Comparison of ENCODE assay signal across 14 cellular contexts in genomic region chr19:30686252-30686762, GRCh38.
DNase-seq lines count a peak whose midpoint lies in the region; FAIRE-seq and TF ChIP-seq lines count a peak whose summit lies in the region.
"Had no signal": no experiment of that assay in that cellular context is flagged by ENCODE, and none has a peak within 500 bp of the region (broad histone marks: within the 10 kb centered on the region; RNA-seq: fewer than 3 reads in every experiment).

No MANE protein-coding gene starts in this region.

- no peaks in the 10 kb centered on the region for H3K9me3 ChIP-seq in endodermal cell (ENCODE audit: control insufficient read depth, low read length)

- H3K27me3 Mint-ChIP-seq in endodermal cell (ENCODE audit: insufficient read depth) (no peaks in the 10 kb centered on the region), osteocyte (ENCODE audit: unreplicated experiment) (peaks cover 16% of the 10 kb centered on the region)

- H3K9me3 Mint-ChIP-seq in endodermal cell (no peaks in the 10 kb centered on the region), osteocyte (ENCODE audit: unreplicated experiment) (no peaks in the 10 kb centered on the region)
- H3K9me3 Mint-ChIP-seq: dendritic cell treated with granulocyte-macrophage colony-stimulating factor and Interleukin-4, amounts not matched to agents 40 ng/mL and 50 ng/mL, for 4 days had no signal

- 93 to 95% methylated on average over 8 to 21 of the region's 21 CpGs for WGBS in endodermal cell (ENCODE audit: insufficient coverage in 1 of 2, insufficient read length in 1 of 2), 2 experiments

- peaks cover 6% of the 10 kb centered on the region for H3K4me1 ChIP-seq in endodermal cell (ENCODE audit: control insufficient read depth, insufficient read depth, low read length)

- H3K4me3 Mint-ChIP-seq in endodermal cell = no peak overlapping the region
- no peak overlapping the region for H3K4me3 Mint-ChIP-seq in osteocyte (ENCODE audit: unreplicated experiment)
- H3K4me3 Mint-ChIP-seq: dendritic cell treated with granulocyte-macrophage colony-stimulating factor and Interleukin-4, amounts not matched to agents 40 ng/mL and 50 ng/mL, for 4 days had no signal

- no peaks in the 10 kb centered on the region for H3K36me3 ChIP-seq in endodermal cell (ENCODE audit: control insufficient read depth, insufficient read depth, low read length)

- H3K27ac Mint-ChIP-seq in endodermal cell (peak overlapping the region; percentile 76), osteocyte (ENCODE audit: unreplicated experiment) (no peak overlapping the region)
- H3K27ac Mint-ChIP-seq: dendritic cell treated with granulocyte-macrophage colony-stimulating factor and Interleukin-4, amounts not matched to agents 40 ng/mL and 50 ng/mL, for 4 days had no signal

- no peaks in the 10 kb centered on the region for H3K36me3 Mint-ChIP-seq in endodermal cell (ENCODE audit: low read depth)
- H3K36me3 Mint-ChIP-seq in osteocyte (ENCODE audit: unreplicated experiment) = no peaks in the 10 kb centered on the region

- peak; percentile 56 for TF ChIP-seq CTCF in D721Med (IDR thresholded peaks at IDR 0.05; ENCODE audit: insufficient read depth, missing control alignments)
- TF ChIP-seq CTCF in endodermal cell (conservative IDR thresholded peaks at IDR 0.05) = peak; percentile 37
- TF ChIP-seq CTCF in osteocyte (IDR thresholded peaks at IDR 0.05) = peak; percentile 19

- no peaks in the 10 kb centered on the region for H3K27me3 ChIP-seq in endodermal cell (ENCODE audit: control insufficient read depth, insufficient read depth, low read length, poor library complexity, severe bottlenecking)

- FAIRE-seq in D721Med (lab: Jason Lieb, UNC) = no peak

- DNase-seq in D721Med (ENCODE audit: insufficient read length, low spot score) = no peak
- peak; percentile 67 for DNase-seq in NCI-H2171 treated with DMSO at 0.1 percent for 48 hours (lab: John Stamatoyannopoulos, UW)
- peak; percentile 43 for DNase-seq in endodermal cell
- DNase-seq in osteocyte (ENCODE audit: extremely low spot score, unreplicated experiment) = no peak
- no peak for DNase-seq in cerebellar nuclear complex (lab: John Stamatoyannopoulos, UW)
- DNase-seq in SHP77 treated with DMSO at 0.1 percent for 48 hours (lab: John Stamatoyannopoulos, UW) = no peak
- DNase-seq in pons (ENCODE audit: low spot score) = no peak
- DNase-seq in NCI-H1436 (lab: John Stamatoyannopoulos, UW) = no peak
- DNase-seq: activated CD4-positive, alpha-beta T cell treated with anti-CD3 and anti-CD28 coated beads, Interleukin-2, amount 50 U/mL, for 48 hours; midbrain; NCI-H1105 treated with DMSO at 0.1 percent for 48 hours; NCI-H774; T-helper 1 cell had no signal

- no peak overlapping the region for H3K9ac ChIP-seq in endodermal cell (ENCODE audit: extremely low read depth, low read length, poor library complexity, severe bottlenecking)

- no peak overlapping the region for H3K27ac ChIP-seq in endodermal cell (ENCODE audit: low read depth, low read length)

- H3K4me3 ChIP-seq in endodermal cell (ENCODE audit: low read length) = no peak overlapping the region

- H3K4me1 Mint-ChIP-seq in endodermal cell = peaks cover 38% of the 10 kb centered on the region
- peaks cover 3% of the 10 kb centered on the region for H3K4me1 Mint-ChIP-seq in osteocyte (ENCODE audit: unreplicated experiment)

Comparison
In these comparisons a context has a peak if more than half of its experiments do, and no peak if none do; other contexts are left out.
1. DNase-seq: peak in NCI-H2171 treated with DMSO at 0.1 percent for 48 hours (single experiment) and endodermal cell (single experiment); none in D721Med (single experiment), osteocyte (single experiment), cerebellar nuclear complex (0 of 2), SHP77 treated with DMSO at 0.1 percent for 48 hours (single experiment), pons (single experiment) and NCI-H1436 (single experiment).
2. Peak in every context shown above with its lines, with median percentiles within 50 percentile points of each other: CTCF ChIP-seq.